Comparison of ENCODE assay signal across 9 cellular contexts in the genomic region with DNA sequence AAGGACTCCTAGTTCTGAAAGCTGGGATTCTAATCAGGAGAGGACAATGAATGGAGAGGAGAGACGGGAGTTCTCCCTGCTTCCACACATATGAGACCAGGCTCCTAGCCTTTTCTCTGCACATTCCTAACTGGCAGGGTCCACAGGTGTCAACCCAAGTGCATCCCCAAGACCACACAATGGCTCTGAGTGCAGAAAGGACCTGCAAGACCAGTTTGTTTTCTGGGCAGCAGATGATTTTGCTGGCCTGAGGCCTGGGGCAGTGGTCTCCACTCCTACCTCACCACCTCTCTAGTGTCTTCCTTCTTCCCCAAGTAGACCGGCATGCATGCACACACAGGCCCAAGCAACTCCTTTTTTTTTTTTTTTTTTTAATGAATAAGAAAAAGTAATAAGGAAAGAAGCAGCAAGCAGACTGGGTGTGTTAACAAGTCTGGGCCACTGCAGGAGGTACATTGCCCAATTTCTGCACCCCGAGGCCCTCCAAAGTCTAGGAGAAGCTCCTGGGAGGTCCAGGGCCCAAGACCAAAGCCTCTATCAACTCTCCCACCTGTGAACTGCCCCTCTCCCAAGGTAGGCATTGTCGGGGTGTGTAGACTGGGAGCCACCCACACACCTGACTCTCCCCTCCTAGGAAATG. TPM values are rescaled to one million over a fixed set of nuclear protein-coding genes. Genes with fewer than 3 reads are reported as not detected.
DNase-seq lines count a peak whose midpoint lies in the region; ATAC-seq and TF ChIP-seq lines count a peak whose summit lies in the region.
"Had no signal": no experiment of that assay in that cellular context is flagged by ENCODE, and none has a peak within 500 bp of the region (broad histone marks: within the 10 kb centered on the region; RNA-seq: fewer than 3 reads in every experiment).

No MANE protein-coding gene starts in this region.

- H3K27ac ChIP-seq in rectal smooth muscle tissue (ENCODE audit: low read depth, low read length) = no peak overlapping the region

- no peak overlapping the region for H3K27ac Mint-ChIP-seq in T-cell

- no peaks in the 10 kb centered on the region; the same call in 1 of the 2 replicates for H3K36me3 ChIP-seq in ES-I3 (ENCODE audit: insufficient read depth, low read length)
- no peaks in the 10 kb centered on the region for H3K36me3 ChIP-seq in rectal smooth muscle tissue (ENCODE audit: control insufficient read depth, insufficient read depth, low read length)

- peaks cover 43 to 49% of the 10 kb centered on the region in 2 donors for H3K27me3 Mint-ChIP-seq in T-cell

- no peak for DNase-seq in T-cell
- DNase-seq in fibroblast of pulmonary artery (ENCODE audit: low read depth) = no peak
- DNase-seq in GF-D8 (lab: John Stamatoyannopoulos, UW) = no peak
- DNase-seq in NCI-H748 (lab: John Stamatoyannopoulos, UW; ENCODE audit: unreplicated experiment) = no peak
- no peak for DNase-seq in amniotic stem cell (lab: John Stamatoyannopoulos, UW)
- DNase-seq: activated CD4-positive, CD25-positive, alpha-beta regulatory T cell treated with anti-CD3 and anti-CD28 coated beads, Interleukin-2, amount 50 U/mL, for 72 hours had no signal

- no peaks in the 10 kb centered on the region for H3K27me3 ChIP-seq in rectal smooth muscle tissue (ENCODE audit: control insufficient read depth, insufficient read depth, low read length)

- peaks cover 9% of the 10 kb centered on the region for H3K36me3 Mint-ChIP-seq in T-cell

- peak overlapping the region; percentile 82 for H3K4me3 ChIP-seq in fibroblast of pulmonary artery (replicated peaks; ENCODE audit: low read depth, low read length)
- peak overlapping the region; percentile 64 for H3K4me3 ChIP-seq in rectal smooth muscle tissue (ENCODE audit: low read length)

- peaks cover 6% of the 10 kb centered on the region; the same call in 1 of the 2 replicates for H3K9me3 ChIP-seq in ES-I3 (ENCODE audit: control insufficient read depth, insufficient read depth, low read length)

- H3K4me1 ChIP-seq in ES-I3 (ENCODE audit: insufficient read depth, low read length) = peaks cover 30% of the 10 kb centered on the region
- no peaks in the 10 kb centered on the region for H3K4me1 ChIP-seq in rectal smooth muscle tissue (ENCODE audit: control insufficient read depth, insufficient read depth, low read length)

- peak overlapping the region; percentile 57 to 76 (median 70) for H3K4me3 Mint-ChIP-seq in T-cell

- peaks cover 7 to 12% (median 8%) of the 10 kb centered on the region in 3 donors for H3K4me1 Mint-ChIP-seq in T-cell

- no peak for TF ChIP-seq CTCF in fibroblast of pulmonary artery (IDR thresholded peaks at IDR 0.05; ENCODE audit: low read length, missing control alignments)

- peaks cover 6 to 7% (median 6%) of the 10 kb centered on the region in 3 donors for H3K9me3 Mint-ChIP-seq in T-cell

- CTCF ChIA-PET in T-cell (lab: Charles Lee) = interaction anchor here (0.7 kb wide), 2 partner anchors 628 to 929 kb away, joined by 3 to 5 read pairs; no protein-coding TSS in a partner anchor

- POLR2A ChIA-PET in T-cell (lab: Charles Lee) = no interaction called here

- ATAC-seq in T-cell (replicated peaks in 1 of 4) (no peak), HG03442 (IDR thresholded peaks at IDR 0.05; ENCODE audit: unreplicated experiment) (no peak)

- peak overlapping the region; percentile 92 for H3K9ac ChIP-seq in ES-I3 (ENCODE audit: low read depth, low read length)
- no peak overlapping the region for H3K9ac ChIP-seq in rectal smooth muscle tissue (ENCODE audit: low read length)

RNA-seq across cellular contexts. Expression of a gene that starts 1.2 kb away (rescaled TPM):
- total RNA-seq in T-cell = under 1 TPM in 3 of 5 donors, not detected in 2; 0.23 to 0.47 (median 0.32) TPM
